8 cellular contexts compared by ENCODE assay signal in genomic region chr1:160030657-160031367, GRCh38. TPM values are rescaled to one million over a fixed set of nuclear protein-coding genes. Genes with fewer than 3 reads are reported as not detected.
A peak's percentile ranks its signal among the peaks of the same experiment; 100 is the strongest.
DNase-seq lines count a peak whose midpoint lies in the region; ATAC-seq and TF ChIP-seq lines count a peak whose summit lies in the region.

No MANE protein-coding gene starts in this region.

- peak overlapping the region; percentile 55 for H3K4me3 ChIP-seq in BJ (ENCODE audit: low read depth, low read length)
- H3K4me3 ChIP-seq in Karpas-422 (ENCODE audit: low read length): peak overlapping the region; percentile 71
- peak overlapping the region; percentile 49 to 57 for H3K4me3 ChIP-seq in body of pancreas
- H3K4me3 ChIP-seq in stomach smooth muscle (ENCODE audit: low read length in 2 of 2): peak overlapping the region; percentile 90 to 94

- H3K9ac ChIP-seq in Karpas-422 (ENCODE audit: low read length) (peak overlapping the region; percentile 73), stomach smooth muscle (ENCODE audit: low read length in 2 of 2) (peak overlapping the region; percentile 71 to 81)

- POLR2A ChIA-PET in BJ (lab: Charles Lee): interaction anchor here (0.6 kb wide), 1 partner anchor 14 kb away, joined by 3 read pairs; no protein-coding TSS in a partner anchor

- H3K9me3 ChIP-seq in Karpas-422 (ENCODE audit: low read length) (no peaks in the 10 kb centered on the region), body of pancreas (no peaks in the 10 kb centered on the region), stomach smooth muscle (ENCODE audit: control insufficient read depth in 2 of 2, low read length in 2 of 2) (no peaks in the 10 kb centered on the region)

- no peak for TF ChIP-seq CTCF in BJ (IDR thresholded peaks at IDR 0.05; ENCODE audit: insufficient read depth, low read depth, low read length)
- no peak for TF ChIP-seq CTCF in body of pancreas (IDR thresholded peaks at IDR 0.05)
- TF ChIP-seq CTCF in GM20000 (IDR thresholded peaks at IDR 0.05; ENCODE audit: extremely low read depth, missing control alignments): no peak

- peak; percentile 18 for ATAC-seq in GM19023 (IDR thresholded peaks at IDR 0.05; ENCODE audit: unreplicated experiment)
- ATAC-seq in body of pancreas: peak; percentile 16
- peak; percentile 26 for ATAC-seq in left colon

- H3K9me2 ChIP-seq in Karpas-422 (replicated peaks; ENCODE audit: insufficient read depth, low read length): no peaks in the 10 kb centered on the region

- no peak for DNase-seq in BJ (ENCODE audit: low read depth)
- no peak for DNase-seq in Karpas-422
- DNase-seq in body of pancreas: peak; percentile 15 to 26 (median 18)
- DNase-seq in left colon: no peak
- DNase-seq in GM20000 (ENCODE audit: low spot score): no peak
- no peak for DNase-seq in midbrain (lab: John Stamatoyannopoulos, UW)

- H3K4me1 ChIP-seq in Karpas-422 (ENCODE audit: low read length) (peaks cover 20% of the 10 kb centered on the region), body of pancreas (peaks cover 33% of the 10 kb centered on the region), stomach smooth muscle (ENCODE audit: control insufficient read depth, insufficient read depth, low read length) (peaks cover 11% of the 10 kb centered on the region)

- no peaks in the 10 kb centered on the region for H3K27me3 ChIP-seq in BJ (ENCODE audit: control insufficient read depth, insufficient read depth, low read length)
- no peaks in the 10 kb centered on the region for H3K27me3 ChIP-seq in Karpas-422 (ENCODE audit: low read length)
- no peaks in the 10 kb centered on the region for H3K27me3 ChIP-seq in body of pancreas
- no peaks in the 10 kb centered on the region for H3K27me3 ChIP-seq in stomach smooth muscle (ENCODE audit: control insufficient read depth in 1 of 2, insufficient read depth in 2 of 2, low read length in 2 of 2)

- H3K79me2 ChIP-seq in Karpas-422 (ENCODE audit: low read length): 0 out of 2 replicates have a peak, but pooled peaks cover 7% of the 10 kb centered on the region

- intact Hi-C loops in body of pancreas (cut with DNase I): no loop called here
- intact Hi-C loops in left colon (cut with DNase I, micrococcal nuclease): no loop called here

- WGBS in body of pancreas, 2 donors: 2 to 5% methylated on average over 23 of the region's 23 CpGs

- no peaks in the 10 kb centered on the region for H3K36me3 ChIP-seq in BJ (ENCODE audit: control insufficient read depth, insufficient read depth, low read length)
- H3K36me3 ChIP-seq in Karpas-422 (ENCODE audit: insufficient read depth, low read length): no peaks in the 10 kb centered on the region
- no peaks in the 10 kb centered on the region for H3K36me3 ChIP-seq in body of pancreas (replicated peaks in 1 of 2; ENCODE audit: insufficient read depth in 1 of 2, low read depth in 2 of 2)
- H3K36me3 ChIP-seq in stomach smooth muscle (ENCODE audit: control insufficient read depth in 2 of 2, insufficient read depth in 2 of 2, low read length in 2 of 2): no peaks in the 10 kb centered on the region

- H3K27ac ChIP-seq in Karpas-422 (ENCODE audit: low read length): no peak overlapping the region
- peak overlapping the region; percentile 49 to 86 (median 76) for H3K27ac ChIP-seq in body of pancreas
- H3K27ac ChIP-seq in stomach smooth muscle (ENCODE audit: low read length): no peak overlapping the region

- H4K20me1 ChIP-seq in Karpas-422 (ENCODE audit: insufficient read depth, low read depth, low read length): no peaks in the 10 kb centered on the region; the same call in 1 of the 2 replicates

- peak overlapping the region; percentile 89 for H3K4me2 ChIP-seq in Karpas-422 (ENCODE audit: low read depth, low read length, poor library complexity, severe bottlenecking)

- H2AFZ ChIP-seq in Karpas-422 (ENCODE audit: low read length): peak overlapping the region; percentile 27

- peak in 2 of 3 donors; percentile 20 to 33 for TF ChIP-seq POLR2A in body of pancreas (IDR thresholded peaks at IDR 0.05)

- CTCF ChIA-PET in BJ (lab: Yijun Ruan, JAX): interaction anchor here (0.9 to 3.6 kb wide), 6 partner anchors 15 to 162 kb away, joined by 3 to 28 read pairs (median 10); no protein-coding TSS in a partner anchor

RNA-seq across cellular contexts. Expression of gene PIGM, which starts 1.0 kb away (rescaled TPM):
- 3.5 and 4.8 TPM in 2 replicates for polyA plus RNA-seq in BJ (2011; rRNA removed)
- polyA minus RNA-seq in BJ (2011; rRNA and poly(A)+ RNA removed): 2.2 and 2.5 TPM in 2 replicates
- 3.2 and 6.3 TPM in 2 replicates for total RNA-seq in Karpas-422 (2014; rRNA removed; shearing (Covaris generic); ENCODE audit: low replicate concordance)
- 1 to 10 TPM; 4.9 to 7.8 TPM for total RNA-seq in body of pancreas
- total RNA-seq in left colon: 1 to 10 TPM; 5.4 to 6.2 TPM

RNA-seq across cellular contexts. Expression of gene KCNJ10, which starts 39.1 kb away (rescaled TPM):
- polyA plus RNA-seq in BJ (2011; rRNA removed): not detected in 2 replicates
- polyA minus RNA-seq in BJ (2011; rRNA and poly(A)+ RNA removed): not detected in 2 replicates
- total RNA-seq in Karpas-422 (2014; rRNA removed; shearing (Covaris generic); ENCODE audit: low replicate concordance): not detected in 2 replicates
- total RNA-seq in body of pancreas (not detected), left colon (under 1 TPM in 1 of 2 donors, not detected in 1; 0.45 TPM)

RNA-seq across cellular contexts. Expression of gene KCNJ9, which starts 50.5 kb away (rescaled TPM):
- polyA plus RNA-seq in BJ (2011; rRNA removed): not detected in 2 replicates
- polyA minus RNA-seq in BJ (2011; rRNA and poly(A)+ RNA removed): not detected in 2 replicates
- not detected in 2 replicates for total RNA-seq in Karpas-422 (2014; rRNA removed; shearing (Covaris generic); ENCODE audit: low replicate concordance)
- total RNA-seq in body of pancreas: not detected
- total RNA-seq in left colon: not detected

Comparison
In these comparisons a context has a peak if more than half of its experiments do, and no peak if none do; other contexts are left out.
1. DNase-seq: peak in body of pancreas (4 of 4); none in BJ (single experiment), Karpas-422 (single experiment), left colon (0 of 2), GM20000 (single experiment) and midbrain (single experiment).
2. H3K27ac ChIP-seq: peak in body of pancreas (4 of 4); none in Karpas-422 (single experiment) and stomach smooth muscle (single experiment).
3. Peak in every context shown above with its lines, with median percentiles within 50 percentile points of each other: H3K4me3 ChIP-seq and ATAC-seq.